In genomic region chr11:3990406-3990805, GRCh38 we compare ENCODE assay signal across 26 cellular contexts.
DNase-seq lines count a peak whose midpoint lies in the region; ATAC-seq and TF ChIP-seq lines count a peak whose summit lies in the region.
"Had no signal": no experiment of that assay in that cellular context is flagged by ENCODE, and none has a peak within 500 bp of the region (broad histone marks: within the 10 kb centered on the region; RNA-seq: fewer than 3 reads in every experiment).

No MANE protein-coding gene starts in this region.

- peaks cover 19% of the 10 kb centered on the region for H3K9me3 Mint-ChIP-seq in activated CD8-positive, alpha-beta memory T cell treated with anti-CD3 and anti-CD28 coated beads, Interleukin-2, amount 10 ng/mL, durations not matched to agents 7 days and 5 days (ENCODE audit: low read depth)
- H3K9me3 Mint-ChIP-seq in CD8-positive, alpha-beta T cell, result peaks cover 9% of the 10 kb centered on the region
- peaks cover 1 to 12% of the 10 kb centered on the region in 2 donors for H3K9me3 Mint-ChIP-seq in effector memory CD8-positive, alpha-beta T cell
- H3K9me3 Mint-ChIP-seq in stimulated activated naive B cell treated with anti-CD40 and anti-IgM and Interleukin-4, amounts not matched to agents 10 μg/mL and 1 μg/mL and 100 μg/mL, for 72 hours, result peaks cover 12 to 13% of the 10 kb centered on the region in 2 donors

- POLR2A ChIA-PET in CD8-positive, alpha-beta T cell (lab: Charles Lee), result interaction anchor here (0.8 to 1.5 kb wide), 3 partner anchors 12 to 151 kb away, joined by 3 to 9 read pairs (median 3); partner anchors contain the start of gene STIM1

- TF ChIP-seq CTCF in CD8-positive, alpha-beta T cell (IDR thresholded peaks at IDR 0.05), result no peak

- H3K4me3 Mint-ChIP-seq in activated CD8-positive, alpha-beta memory T cell treated with anti-CD3 and anti-CD28 coated beads, Interleukin-2, amount 10 ng/mL, durations not matched to agents 7 days and 5 days, result peak overlapping the region; percentile 11
- H3K4me3 Mint-ChIP-seq in CD8-positive, alpha-beta T cell, result peak overlapping the region; percentile 51
- peak overlapping the region; percentile 62 for H3K4me3 Mint-ChIP-seq in T-helper 17 cell
- peak overlapping the region; percentile 36 to 46 for H3K4me3 Mint-ChIP-seq in effector memory CD8-positive, alpha-beta T cell
- no peak overlapping the region for H3K4me3 Mint-ChIP-seq in stimulated activated naive B cell treated with anti-CD40 and anti-IgM and Interleukin-4, amounts not matched to agents 10 μg/mL and 1 μg/mL and 100 μg/mL, for 72 hours
- H3K4me3 Mint-ChIP-seq: nephron had no signal

- peak overlapping the region; percentile 34 for H3K27ac ChIP-seq in CD8-positive, alpha-beta T cell (ENCODE audit: low read depth, low read length)
- H3K27ac ChIP-seq: ascending aorta, colonic mucosa, hepatocyte, transverse colon had no signal

- no peaks in the 10 kb centered on the region for H3K36me3 ChIP-seq in CD8-positive, alpha-beta T cell (ENCODE audit: insufficient read depth, low read length)
- H3K36me3 ChIP-seq: ascending aorta, BE2C, colonic mucosa, MG63, transverse colon had no signal

- intact Hi-C loops in CD8-positive, alpha-beta T cell (cut with DNase I, micrococcal nuclease), result loop anchor here in 1 of 2 experiments (5.0 kb wide), 1 partner anchor 52 kb away; no protein-coding TSS in a partner anchor

- no peak overlapping the region for H3K27ac Mint-ChIP-seq in activated CD8-positive, alpha-beta memory T cell treated with anti-CD3 and anti-CD28 coated beads, Interleukin-2, amount 10 ng/mL, durations not matched to agents 7 days and 5 days
- H3K27ac Mint-ChIP-seq in CD8-positive, alpha-beta T cell, result peak overlapping the region; percentile 79
- peak overlapping the region; percentile 85 for H3K27ac Mint-ChIP-seq in T-helper 17 cell
- peak overlapping the region; percentile 2 to 47 for H3K27ac Mint-ChIP-seq in effector memory CD8-positive, alpha-beta T cell
- no peak overlapping the region for H3K27ac Mint-ChIP-seq in stimulated activated naive B cell treated with anti-CD40 and anti-IgM and Interleukin-4, amounts not matched to agents 10 μg/mL and 1 μg/mL and 100 μg/mL, for 72 hours
- H3K27ac Mint-ChIP-seq: nephron had no signal

- H3K27me3 ChIP-seq in CD8-positive, alpha-beta T cell (ENCODE audit: insufficient read depth, low read length), result no peaks in the 10 kb centered on the region
- H3K27me3 ChIP-seq: ascending aorta, BE2C, colonic mucosa, hepatocyte, MG63, transverse colon had no signal

- no peak for ATAC-seq in activated CD8-positive, alpha-beta memory T cell treated with anti-CD3 and anti-CD28 coated beads, Interleukin-2, amount 10 ng/mL, durations not matched to agents 7 days and 5 days
- no peak for ATAC-seq in CD8-positive, alpha-beta T cell
- no peak for ATAC-seq in T-helper 17 cell
- ATAC-seq in effector memory CD8-positive, alpha-beta T cell (replicated peaks), result no peak
- no peak for ATAC-seq in stimulated activated naive B cell treated with anti-CD40 and anti-IgM and Interleukin-4, amounts not matched to agents 10 μg/mL and 1 μg/mL and 100 μg/mL, for 72 hours (replicated peaks)

- CTCF ChIA-PET in activated CD8-positive, alpha-beta memory T cell treated with anti-CD3 and anti-CD28 coated beads, Interleukin-2, amount 10 ng/mL, durations not matched to agents 7 days and 5 days (lab: Charles Lee), result interaction anchor here (0.6 to 4.4 kb wide), 7 partner anchors 18 to 449 kb away, joined by 3 to 22 read pairs (median 3); partner anchors contain the start of gene RHOG
- CTCF ChIA-PET in CD8-positive, alpha-beta T cell (lab: Charles Lee), result interaction anchor here (0.7 to 3.2 kb wide), 4 partner anchors 46 to 141 kb away, joined by 3 to 22 read pairs (median 4); partner anchors contain the start of gene STIM1

- H3K9me3 ChIP-seq in CD8-positive, alpha-beta T cell (ENCODE audit: low read length), result no peaks in the 10 kb centered on the region
- H3K9me3 ChIP-seq in T-helper 17 cell (ENCODE audit: control insufficient read depth, low read length, poor library complexity, severe bottlenecking), result peaks cover 6% of the 10 kb centered on the region
- H3K9me3 ChIP-seq: BE2C, colonic mucosa, MG63 had no signal

- peaks cover 42% of the 10 kb centered on the region for H3K36me3 Mint-ChIP-seq in activated CD8-positive, alpha-beta memory T cell treated with anti-CD3 and anti-CD28 coated beads, Interleukin-2, amount 10 ng/mL, durations not matched to agents 7 days and 5 days
- peaks cover 32% of the 10 kb centered on the region for H3K36me3 Mint-ChIP-seq in CD8-positive, alpha-beta T cell
- H3K36me3 Mint-ChIP-seq in T-helper 17 cell (ENCODE audit: low read depth), result peaks cover 6% of the 10 kb centered on the region
- H3K36me3 Mint-ChIP-seq in effector memory CD8-positive, alpha-beta T cell (ENCODE audit: insufficient read depth), result no peaks in the 10 kb centered on the region
- peaks cover 33 to 36% of the 10 kb centered on the region in 2 donors for H3K36me3 Mint-ChIP-seq in stimulated activated naive B cell treated with anti-CD40 and anti-IgM and Interleukin-4, amounts not matched to agents 10 μg/mL and 1 μg/mL and 100 μg/mL, for 72 hours

- DNase-seq in activated CD8-positive, alpha-beta memory T cell treated with anti-CD3 and anti-CD28 coated beads, Interleukin-2, amount 10 ng/mL, durations not matched to agents 7 days and 5 days, result no peak
- DNase-seq in activated CD8-positive, alpha-beta memory T cell treated with anti-CD3 and anti-CD28 coated beads, Interleukin-2, amount 50 U/mL, for 4 hours, result no peak
- DNase-seq in CD8-positive, alpha-beta T cell, result no peak
- no peak for DNase-seq in T-helper 17 cell
- no peak for DNase-seq in effector memory CD8-positive, alpha-beta T cell
- DNase-seq in stimulated activated naive B cell treated with anti-CD40 and anti-IgM and Interleukin-4, amounts not matched to agents 10 μg/mL and 1 μg/mL and 100 μg/mL, for 72 hours, result no peak
- DNase-seq in LoVo (ENCODE audit: low spot score), result no peak
- no peak for DNase-seq in GF-D8 (lab: John Stamatoyannopoulos, UW)
- DNase-seq: activated CD8-positive, alpha-beta memory T cell treated with anti-CD3 and anti-CD28 coated beads, Interleukin-2, amount 50 U/mL, for 48 hours; BE2C; Caco-2; colonic mucosa; effector CD4-positive, alpha-beta T cell; HCEC 1CT; KBM-7; MG63; NCI-H1105; NCI-H187 treated with DMSO at 0.1 percent for 48 hours; NCI-H2171 treated with DMSO at 0.1 percent for 48 hours; NCI-H510A treated with DMSO at 0.1 percent for 48 hours; stimulated activated CD4-positive, alpha-beta T cell treated with anti-CD3 and anti-CD28 coated beads, Interleukin-4, amount 100 ng/mL, for 1 hour; transverse colon had no signal

- H3K4me1 Mint-ChIP-seq in activated CD8-positive, alpha-beta memory T cell treated with anti-CD3 and anti-CD28 coated beads, Interleukin-2, amount 10 ng/mL, durations not matched to agents 7 days and 5 days, result peaks cover 43% of the 10 kb centered on the region
- peaks cover 75% of the 10 kb centered on the region for H3K4me1 Mint-ChIP-seq in CD8-positive, alpha-beta T cell (ENCODE audit: low read depth)
- peaks cover 24% of the 10 kb centered on the region for H3K4me1 Mint-ChIP-seq in T-helper 17 cell
- H3K4me1 Mint-ChIP-seq in effector memory CD8-positive, alpha-beta T cell (ENCODE audit: low read depth in 2 of 2), result peaks cover 35 to 52% of the 10 kb centered on the region in 2 donors
- H3K4me1 Mint-ChIP-seq in stimulated activated naive B cell treated with anti-CD40 and anti-IgM and Interleukin-4, amounts not matched to agents 10 μg/mL and 1 μg/mL and 100 μg/mL, for 72 hours, result peaks cover 14 to 34% of the 10 kb centered on the region in 2 donors

- peak overlapping the region; percentile 28 for H3K4me3 ChIP-seq in CD8-positive, alpha-beta T cell (ENCODE audit: low read depth, low read length)
- H3K4me3 ChIP-seq: ascending aorta, colonic mucosa, hepatocyte, lung, MG63, transverse colon had no signal

- peaks cover 60% of the 10 kb centered on the region for H3K4me1 ChIP-seq in CD8-positive, alpha-beta T cell (ENCODE audit: insufficient read depth, low read length)
- H3K4me1 ChIP-seq: BE2C, Caco-2, colonic mucosa had no signal

- no peaks in the 10 kb centered on the region for H3K27me3 Mint-ChIP-seq in activated CD8-positive, alpha-beta memory T cell treated with anti-CD3 and anti-CD28 coated beads, Interleukin-2, amount 10 ng/mL, durations not matched to agents 7 days and 5 days
- H3K27me3 Mint-ChIP-seq in CD8-positive, alpha-beta T cell (ENCODE audit: low read depth), result no peaks in the 10 kb centered on the region
- no peaks in the 10 kb centered on the region for H3K27me3 Mint-ChIP-seq in T-helper 17 cell
- H3K27me3 Mint-ChIP-seq in effector memory CD8-positive, alpha-beta T cell, result no peaks in the 10 kb centered on the region
- H3K27me3 Mint-ChIP-seq in stimulated activated naive B cell treated with anti-CD40 and anti-IgM and Interleukin-4, amounts not matched to agents 10 μg/mL and 1 μg/mL and 100 μg/mL, for 72 hours, result no peaks in the 10 kb centered on the region

Comparison
In these comparisons a context has a peak if more than half of its experiments do, and no peak if none do; other contexts are left out.
1. H3K27ac Mint-ChIP-seq: peak in CD8-positive, alpha-beta T cell (single experiment), T-helper 17 cell (single experiment) and effector memory CD8-positive, alpha-beta T cell (2 of 2); none in activated CD8-positive, alpha-beta memory T cell treated with anti-CD3 and anti-CD28 coated beads, Interleukin-2, amount 10 ng/mL, durations not matched to agents 7 days and 5 days (single experiment) and stimulated activated naive B cell treated with anti-CD40 and anti-IgM and Interleukin-4, amounts not matched to agents 10 μg/mL and 1 μg/mL and 100 μg/mL, for 72 hours (single experiment).
2. H3K4me3 Mint-ChIP-seq: peak in activated CD8-positive, alpha-beta memory T cell treated with anti-CD3 and anti-CD28 coated beads, Interleukin-2, amount 10 ng/mL, durations not matched to agents 7 days and 5 days (single experiment), CD8-positive, alpha-beta T cell (single experiment), T-helper 17 cell (single experiment) and effector memory CD8-positive, alpha-beta T cell (2 of 2); none in stimulated activated naive B cell treated with anti-CD40 and anti-IgM and Interleukin-4, amounts not matched to agents 10 μg/mL and 1 μg/mL and 100 μg/mL, for 72 hours (0 of 2).